2 cellular contexts compared by ENCODE assay signal in the genomic region with DNA sequence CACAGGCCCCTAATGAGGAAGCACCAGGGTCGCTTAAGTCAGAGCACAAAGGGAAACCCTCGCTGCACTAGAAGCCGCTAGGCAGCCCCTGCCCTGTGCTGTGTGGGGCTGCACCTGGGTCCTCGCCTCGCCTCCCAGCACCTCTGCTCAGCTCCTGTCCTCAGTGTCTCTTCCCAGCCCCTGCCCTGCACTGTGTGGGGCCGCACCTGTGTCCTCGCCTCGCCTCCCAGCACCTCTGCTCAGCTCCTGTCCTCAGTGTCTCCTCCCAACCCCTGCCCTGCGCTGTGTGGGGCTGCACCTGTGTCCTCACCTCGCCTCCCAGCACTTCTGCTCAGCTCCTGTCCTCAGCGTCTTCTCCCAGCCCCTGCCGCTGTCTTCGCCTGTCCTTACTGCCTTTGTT.
TF ChIP-seq lines count a peak whose summit lies in the region.

No MANE protein-coding gene starts in this region.

TF ChIP-seq in WTC11, 78 proteins besides CTCF, POLR2A, EP300 and RAD21:
- TF ChIP-seq RELA (CRISPR knock-in tag; IDR thresholded peaks at IDR 0.05; ENCODE audit: borderline replicate concordance) (no peak), ZNF219 (CRISPR knock-in tag; IDR thresholded peaks at IDR 0.05; ENCODE audit: borderline replicate concordance) (no peak), ETV6 (CRISPR knock-in tag; IDR thresholded peaks at IDR 0.05) (no peak), NFE2L1 (CRISPR knock-in tag; IDR thresholded peaks at IDR 0.05) (no peak), SP1 (CRISPR knock-in tag; conservative IDR thresholded peaks at IDR 0.05) (no peak), ZNF396 (CRISPR knock-in tag; IDR thresholded peaks at IDR 0.05; ENCODE audit: borderline replicate concordance) (no peak), TEAD4 (CRISPR knock-in tag; IDR thresholded peaks at IDR 0.05) (no peak), GABPB1 (CRISPR knock-in tag; IDR thresholded peaks at IDR 0.05) (no peak), JAZF1 (CRISPR knock-in tag; IDR thresholded peaks at IDR 0.05) (no peak), OVOL2 (CRISPR knock-in tag; IDR thresholded peaks at IDR 0.05; ENCODE audit: borderline replicate concordance) (no peak), FOXJ3 (CRISPR knock-in tag; IDR thresholded peaks at IDR 0.05; ENCODE audit: borderline replicate concordance) (no peak), NR1H2 (CRISPR knock-in tag; IDR thresholded peaks at IDR 0.05) (no peak), ZNF281 (CRISPR knock-in tag; IDR thresholded peaks at IDR 0.05) (no peak), NFYB (CRISPR knock-in tag; conservative IDR thresholded peaks at IDR 0.05; ENCODE audit: low read depth) (no peak), JUN (CRISPR knock-in tag; IDR thresholded peaks at IDR 0.05) (no peak), SMAD4 (CRISPR knock-in tag; IDR thresholded peaks at IDR 0.05) (no peak), SMAD3 (CRISPR knock-in tag; IDR thresholded peaks at IDR 0.05; ENCODE audit: borderline replicate concordance) (no peak), GRHL2 (CRISPR knock-in tag; IDR thresholded peaks at IDR 0.05; ENCODE audit: insufficient replicate concordance, severe bottlenecking) (no peak), ZNF532 (CRISPR knock-in tag; IDR thresholded peaks at IDR 0.05; ENCODE audit: borderline replicate concordance) (no peak)
TF ChIP-seq in WTC11: peak in this region for 0.

TF ChIP-seq in HepG2, 621 proteins besides CTCF, POLR2A, EP300 and RAD21:
- TF ChIP-seq, protein P1, sequence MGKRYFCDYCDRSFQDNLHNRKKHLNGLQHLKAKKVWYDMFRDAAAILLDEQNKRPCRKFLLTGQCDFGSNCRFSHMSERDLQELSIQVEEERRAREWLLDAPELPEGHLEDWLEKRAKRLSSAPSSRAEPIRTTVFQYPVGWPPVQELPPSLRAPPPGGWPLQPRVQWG (CRISPR knock-in tag; IDR thresholded peaks at IDR 0.05; ENCODE audit: borderline replicate concordance, low read depth) = no peak
- TF ChIP-seq MXD4 (CRISPR knock-in tag; IDR thresholded peaks at IDR 0.05) (no peak), GFI1 (CRISPR knock-in tag; IDR thresholded peaks at IDR 0.05; ENCODE audit: borderline replicate concordance) (no peak), ZBTB1 (CRISPR knock-in tag; IDR thresholded peaks at IDR 0.05; ENCODE audit: borderline replicate concordance) (no peak), ZNF737 (CRISPR knock-in tag; IDR thresholded peaks at IDR 0.05; ENCODE audit: borderline replicate concordance) (no peak), ZBTB14 (CRISPR knock-in tag; IDR thresholded peaks at IDR 0.05) (no peak), HNRNPLL (IDR thresholded peaks at IDR 0.05; ENCODE audit: low read depth, low read length, poor library complexity, severe bottlenecking) (no peak), PAX8 (CRISPR knock-in tag; IDR thresholded peaks at IDR 0.05; ENCODE audit: borderline replicate concordance) (no peak), ZMYM4 (CRISPR knock-in tag; IDR thresholded peaks at IDR 0.05) (no peak), NFRKB (IDR thresholded peaks at IDR 0.05) (no peak), ATM (IDR thresholded peaks at IDR 0.05; ENCODE audit: borderline replicate concordance) (no peak)
